In the genomic region with DNA sequence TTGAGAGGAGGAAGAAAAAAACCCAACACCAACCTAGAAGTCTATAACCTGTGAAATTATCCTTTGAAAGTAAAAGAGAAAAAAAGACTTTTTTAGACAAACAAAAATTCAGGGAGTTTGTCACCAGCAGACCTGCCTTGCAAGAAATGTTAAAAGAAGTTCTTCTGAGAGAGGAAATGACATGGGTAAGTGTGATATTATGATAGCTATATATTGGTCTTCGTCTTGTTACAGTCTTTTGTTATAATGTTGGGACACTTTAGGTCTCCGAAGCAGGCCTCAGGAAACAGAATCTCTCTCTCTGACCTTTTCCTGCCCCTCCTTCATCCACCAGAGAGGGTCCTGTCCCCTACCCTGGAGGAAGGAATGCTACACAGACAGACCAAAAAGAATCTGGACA, we compare ENCODE assay signal across 22 cellular contexts. TPM values are rescaled to one million over a fixed set of nuclear protein-coding genes. Genes with fewer than 3 reads are reported as not detected.
"Had no signal": no experiment of that assay in that cellular context is flagged by ENCODE, and none has a peak within 500 bp of the region (broad histone marks: within the 10 kb centered on the region; RNA-seq: fewer than 3 reads in every experiment).

No MANE protein-coding gene starts in this region.

- H3K27ac Mint-ChIP-seq: dendritic cell treated with granulocyte-macrophage colony-stimulating factor and Interleukin-4, amounts not matched to agents 40 ng/mL and 50 ng/mL, for 4 days; neural progenitor cell had no signal

- H3K9me3 Mint-ChIP-seq: dendritic cell treated with granulocyte-macrophage colony-stimulating factor and Interleukin-4, amounts not matched to agents 40 ng/mL and 50 ng/mL, for 4 days; neural progenitor cell had no signal

- ATAC-seq: left colon, left ventricle myocardium superior, upper lobe of right lung had no signal

- H3K4me1 Mint-ChIP-seq: neural progenitor cell had no signal

- H3K27me3 Mint-ChIP-seq: dendritic cell treated with granulocyte-macrophage colony-stimulating factor and Interleukin-4, amounts not matched to agents 40 ng/mL and 50 ng/mL, for 4 days; naive B cell had no signal

- DNase-seq: foreskin melanocyte; head of caudate nucleus; left colon; left ventricle myocardium superior; mesendoderm; naive B cell; nucleus accumbens; ovary; sigmoid colon; stimulated activated CD4-positive, alpha-beta T cell treated with anti-CD3 and anti-CD28 coated beads, Interleukin-2, amount 100 ng/mL, for 24 hours; stimulated activated naive CD4-positive, alpha-beta T cell treated with Interleukin-2 at 50 U/mL for 16 hours; upper lobe of right lung had no signal

- H3K4me3 Mint-ChIP-seq: dendritic cell treated with granulocyte-macrophage colony-stimulating factor and Interleukin-4, amounts not matched to agents 40 ng/mL and 50 ng/mL, for 4 days; naive B cell; neural progenitor cell had no signal

- H3K36me3 Mint-ChIP-seq: neural progenitor cell had no signal

RNA-seq across cellular contexts. Expression of gene MLANA, which starts 16.6 kb away (rescaled TPM):
- total RNA-seq: endothelial cell of umbilical vein, hepatocyte, kidney epithelial cell, left colon, left ventricle myocardium superior, lung, ovary, posterior vena cava, right atrium auricular region, sigmoid colon, upper lobe of right lung, vagina had no signal
- polyA plus RNA-seq: endothelial cell of umbilical vein, esophagus, hepatocyte, lung, ovary, sigmoid colon had no signal
